Comparison of ENCODE assay signal across 22 cellular contexts in genomic region chr13:110475550-110476219, GRCh38.
A peak's percentile ranks its signal among the peaks of the same experiment; 100 is the strongest.
DNase-seq lines count a peak whose midpoint lies in the region; ATAC-seq and TF ChIP-seq lines count a peak whose summit lies in the region.
"Had no signal": no experiment of that assay in that cellular context is flagged by ENCODE, and none has a peak within 500 bp of the region (broad histone marks: within the 10 kb centered on the region; RNA-seq: fewer than 3 reads in every experiment).

No MANE protein-coding gene starts in this region.

- no peaks in the 10 kb centered on the region for H4K20me1 ChIP-seq in OCI-LY3 (ENCODE audit: insufficient read depth, low read length)
- H4K20me1 ChIP-seq in mammary epithelial cell (ENCODE audit: insufficient read depth, low read length) = no peaks in the 10 kb centered on the region

- H3K79me2 ChIP-seq in OCI-LY3 (ENCODE audit: low read length) (no peaks in the 10 kb centered on the region), mammary epithelial cell (ENCODE audit: insufficient read depth, low read length) (no peaks in the 10 kb centered on the region)

- H3K9me3 Mint-ChIP-seq in memory B cell = no peaks in the 10 kb centered on the region
- H3K9me3 Mint-ChIP-seq: activated CD4-positive, alpha-beta memory T cell treated with anti-CD3 and anti-CD28 coated beads for 36 hours; activated T-cell treated with anti-CD3 and anti-CD28 coated beads, Interleukin-2, amount 50 U/mL, for 24 hours; T-helper 1 cell treated with Interleukin-12 subunit alpha and Interleukin-12 subunit beta and Interleukin-4 antibody, amounts not matched to agents 30 μg/mL and 1 μg/mL, for 36 hours had no signal

- peaks cover 50% of the 10 kb centered on the region for H3K4me1 ChIP-seq in OCI-LY3 (ENCODE audit: low read length)
- peaks cover 5% of the 10 kb centered on the region for H3K4me1 ChIP-seq in mammary epithelial cell (ENCODE audit: insufficient read depth, low read length)
- H3K4me1 ChIP-seq: SJSA1 had no signal

- H3K27me3 ChIP-seq in OCI-LY3 (ENCODE audit: low read depth, low read length) (peaks cover 60% of the 10 kb centered on the region), mammary epithelial cell (ENCODE audit: insufficient read depth, low read length) (no peaks in the 10 kb centered on the region)
- H3K27me3 ChIP-seq: esophagus muscularis mucosa, SJSA1 had no signal

- peak overlapping the region; percentile 83 for H3K4me2 ChIP-seq in OCI-LY3 (ENCODE audit: low read length)
- no peak overlapping the region for H3K4me2 ChIP-seq in mammary epithelial cell (ENCODE audit: insufficient read depth, low read depth, low read length)

- H3K36me3 Mint-ChIP-seq in memory B cell = no peaks in the 10 kb centered on the region
- H3K36me3 Mint-ChIP-seq: activated CD4-positive, alpha-beta memory T cell treated with anti-CD3 and anti-CD28 coated beads for 36 hours had no signal

- H3K27me3 Mint-ChIP-seq in memory B cell = peaks cover 7% of the 10 kb centered on the region

- H3K9me3 ChIP-seq in OCI-LY3 (ENCODE audit: insufficient read depth, low read length) (peaks cover 4% of the 10 kb centered on the region; the same call in 1 of the 2 replicates), mammary epithelial cell (replicated peaks; ENCODE audit: insufficient read depth, low read length) (no peaks in the 10 kb centered on the region)
- H3K9me3 ChIP-seq: esophagus muscularis mucosa, neutrophil, SJSA1 had no signal

- TF ChIP-seq CTCF in OCI-LY3 (IDR thresholded peaks at IDR 0.05; ENCODE audit: low read depth, low read length) = peak; percentile 21; the same call in 1 of the 2 replicates
- no peak for TF ChIP-seq CTCF in mammary epithelial cell (conservative IDR thresholded peaks at IDR 0.05 in 1 of 2, IDR thresholded peaks at IDR 0.05 in 1 of 2; ENCODE audit: extremely low read depth in 1 of 2, insufficient read depth in 1 of 2, low read depth in 1 of 2, low read length in 2 of 2)

- H3K27ac Mint-ChIP-seq in memory B cell = no peak overlapping the region
- H3K27ac Mint-ChIP-seq: activated CD4-positive, alpha-beta memory T cell treated with anti-CD3 and anti-CD28 coated beads for 36 hours; activated T-cell treated with anti-CD3 and anti-CD28 coated beads, Interleukin-2, amount 50 U/mL, for 24 hours; T-helper 1 cell treated with Interleukin-12 subunit alpha and Interleukin-12 subunit beta and Interleukin-4 antibody, amounts not matched to agents 30 μg/mL and 1 μg/mL, for 36 hours had no signal

- DNase-seq in DMS79 treated with DMSO at 0.1 percent for 48 hours (lab: John Stamatoyannopoulos, UW) (peak; percentile 65), memory B cell (ENCODE audit: low spot score in 2 of 2) (no peak), mammary epithelial cell (no peak), occipital lobe (lab: John Stamatoyannopoulos, UW) (no peak)
- no peak for DNase-seq in stimulated activated CD4-positive, alpha-beta T cell treated with anti-CD3 and anti-CD28 coated beads, Interleukin-4, amount 100 ng/mL, for 1 hour
- no peak for DNase-seq in activated CD8-positive, alpha-beta memory T cell treated with anti-CD3 and anti-CD28 coated beads for 24 hours
- DNase-seq: activated CD4-positive, alpha-beta memory T cell treated with anti-CD3 and anti-CD28 coated beads for 36 hours; activated naive CD4-positive, alpha-beta T cell treated with Interleukin-2 at 50 U/mL for 16 hours; activated T-cell treated with anti-CD3 and anti-CD28 coated beads, Interleukin-2, amount 50 U/mL, for 24 hours; COR-L47; NCI-H1694 treated with DMSO at 0.1 percent for 48 hours; NCI-H2227 treated with DMSO at 0.1 percent for 48 hours; NCI-H82; retina had no signal

- BruUV-seq in mammary epithelial cell (replicated peaks; lab: Mats Ljungman, UMichigan) = no TSS peak

- H3K4me1 Mint-ChIP-seq in memory B cell = peaks cover 20% of the 10 kb centered on the region

- H3K9ac ChIP-seq in OCI-LY3 (ENCODE audit: low read length) = peak overlapping the region; percentile 16; the same call in 1 of the 2 replicates
- no peak overlapping the region for H3K9ac ChIP-seq in mammary epithelial cell (ENCODE audit: insufficient read depth, low read length)

- intact Hi-C loops in mammary epithelial cell (cut with micrococcal nuclease) = no loop called here

- in situ Hi-C loops in mammary epithelial cell (cut with MboI; ENCODE audit: low sequenced_read_pairs in 2 of 2) = no loop called here

- H3K36me3 ChIP-seq in OCI-LY3 (replicated peaks; ENCODE audit: low read depth, low read length) = no peaks in the 10 kb centered on the region
- peaks cover 8% of the 10 kb centered on the region for H3K36me3 ChIP-seq in mammary epithelial cell (ENCODE audit: insufficient read depth, low read length)
- H3K36me3 ChIP-seq: neutrophil had no signal

- dilution Hi-C loops in mammary epithelial cell (cut with HindIII; ENCODE audit: low sequenced_read_pairs) = no loop called here

- peak overlapping the region; percentile 25 for H3K27ac ChIP-seq in OCI-LY3 (ENCODE audit: low read length)
- H3K27ac ChIP-seq in mammary epithelial cell (ENCODE audit: insufficient read depth, low read depth, low read length) = no peak overlapping the region
- H3K27ac ChIP-seq: neutrophil, SJSA1 had no signal

- ATAC-seq in GM21515 (IDR thresholded peaks at IDR 0.05; ENCODE audit: unreplicated experiment) (peak; percentile 50), memory B cell (ENCODE audit: low read depth) (no peak)
- ATAC-seq: left lobe of liver, Panc1 had no signal

- H2AFZ ChIP-seq in OCI-LY3 (ENCODE audit: low read depth, low read length) (no peak overlapping the region), mammary epithelial cell (ENCODE audit: low read depth, low read length) (no peak overlapping the region)

- peak overlapping the region; percentile 68 for H3K4me3 ChIP-seq in OCI-LY3 (ENCODE audit: low read length)
- H3K4me3 ChIP-seq in mammary epithelial cell (replicated peaks in 1 of 3; ENCODE audit: insufficient read depth in 1 of 3, low read depth in 2 of 3, low read length in 3 of 3) = no peak overlapping the region
- H3K4me3 ChIP-seq: esophagus muscularis mucosa, SJSA1 had no signal

- 90% methylated on average over 18 of the region's 18 CpGs for WGBS in mammary epithelial cell (ENCODE audit: low coverage, missing lambda C conversion rate)

- CTCF ChIA-PET in mammary epithelial cell (lab: Charles Lee; ENCODE audit: low non-redundant PET) = no interaction called here

- H3K4me3 Mint-ChIP-seq in memory B cell = peak overlapping the region; percentile 24
- H3K4me3 Mint-ChIP-seq: activated CD4-positive, alpha-beta memory T cell treated with anti-CD3 and anti-CD28 coated beads for 36 hours; activated T-cell treated with anti-CD3 and anti-CD28 coated beads, Interleukin-2, amount 50 U/mL, for 24 hours; T-helper 1 cell treated with Interleukin-12 subunit alpha and Interleukin-12 subunit beta and Interleukin-4 antibody, amounts not matched to agents 30 μg/mL and 1 μg/mL, for 36 hours had no signal
